In genomic region chr2:240649331-240649730, GRCh38 we compare ENCODE assay signal across 22 cellular contexts. TPM values are rescaled to one million over a fixed set of nuclear protein-coding genes. Genes with fewer than 3 reads are reported as not detected.
DNase-seq lines count a peak whose midpoint lies in the region; FAIRE-seq and TF ChIP-seq lines count a peak whose summit lies in the region.
"Had no signal": no experiment of that assay in that cellular context is flagged by ENCODE, and none has a peak within 500 bp of the region (broad histone marks: within the 10 kb centered on the region; RNA-seq: fewer than 3 reads in every experiment).

No MANE protein-coding gene starts in this region.

- in situ Hi-C loops in GM13976 (cut with MboI; ENCODE audit: low sequenced_read_pairs, unreplicated experiment): no loop called here

- no peak overlapping the region for H3K27ac ChIP-seq in A673 (ENCODE audit: low read depth, low read length, poor library complexity, severe bottlenecking)
- H3K27ac ChIP-seq: C4-2B had no signal

- no peak for FAIRE-seq in D721Med (lab: Jason Lieb, UNC)
- FAIRE-seq: GM19239, H1 had no signal

- intact Hi-C loops in A673 (cut with micrococcal nuclease; ENCODE audit: unreplicated experiment): no loop called here

- DNase-seq in A673 (ENCODE audit: low spot score) (no peak), D721Med (ENCODE audit: insufficient read length, low spot score) (peak; percentile 2), iPS-NIHi7 (ENCODE audit: extremely low spot score) (peak; percentile 5), osteocyte (ENCODE audit: extremely low spot score, unreplicated experiment) (peak; percentile 60), NCI-H1417 treated with DMSO at 0.1 percent for 48 hours (lab: John Stamatoyannopoulos, UW) (no peak), pons (ENCODE audit: low spot score) (no peak), GM13976 (ENCODE audit: low spot score) (no peak), NCI-H1105 treated with DMSO at 0.1 percent for 48 hours (lab: John Stamatoyannopoulos, UW) (no peak)
- DNase-seq: ACHN; AML-193; Caco-2; CD4-positive, alpha-beta T cell; DMS153; DMS79; GF-D8 had no signal

- H3K9me3 Mint-ChIP-seq in osteocyte (ENCODE audit: unreplicated experiment): no peaks in the 10 kb centered on the region
- H3K9me3 Mint-ChIP-seq: CD4-positive, alpha-beta T cell had no signal

- no TSS peak for BruUV-seq in A673 (replicated peaks; lab: Mats Ljungman, UMichigan)

- TF ChIP-seq CTCF in A673 (conservative IDR thresholded peaks at IDR 0.05; ENCODE audit: low read depth, low read length) (0 out of 2 replicates have a peak, but pooled peaks have one; percentile 18), D721Med (IDR thresholded peaks at IDR 0.05; ENCODE audit: insufficient read depth, missing control alignments) (no peak), osteocyte (IDR thresholded peaks at IDR 0.05) (no peak), GM13976 (IDR thresholded peaks at IDR 0.05; ENCODE audit: borderline replicate concordance, control extremely low read depth, extremely low read depth, insufficient read depth, missing control alignments) (no peak)

- no peak overlapping the region for H3K27ac Mint-ChIP-seq in osteocyte (ENCODE audit: unreplicated experiment)
- H3K27ac Mint-ChIP-seq: CD4-positive, alpha-beta T cell had no signal

- H3K9me3 ChIP-seq in A673 (ENCODE audit: low read depth, low read length, poor library complexity, severe bottlenecking): no peaks in the 10 kb centered on the region
- H3K9me3 ChIP-seq: Caco-2, HAP-1 had no signal

- no peaks in the 10 kb centered on the region for H3K4me1 Mint-ChIP-seq in osteocyte (ENCODE audit: unreplicated experiment)

- no peak overlapping the region for H3K4me3 ChIP-seq in A673 (ENCODE audit: low read depth, low read length, poor library complexity, severe bottlenecking)
- H3K4me3 ChIP-seq: HAP-1 had no signal

- H3K27me3 ChIP-seq in A673 (replicated peaks; ENCODE audit: insufficient read depth, low read depth, low read length, poor library complexity): peaks cover 83% of the 10 kb centered on the region

- H3K36me3 ChIP-seq in A673 (ENCODE audit: insufficient read depth, low read length, poor library complexity, severe bottlenecking): no peaks in the 10 kb centered on the region
- H3K36me3 ChIP-seq: HAP-1 had no signal

- CTCF ChIA-PET in A673 (lab: Charles Lee): no interaction called here

- no peak overlapping the region for H3K4me3 Mint-ChIP-seq in osteocyte (ENCODE audit: unreplicated experiment)
- H3K4me3 Mint-ChIP-seq: CD4-positive, alpha-beta T cell had no signal

- POLR2A ChIA-PET in A673 (lab: Charles Lee; ENCODE audit: low non-redundant PET): no interaction called here

- H3K36me3 Mint-ChIP-seq in osteocyte (ENCODE audit: unreplicated experiment): no peaks in the 10 kb centered on the region

- H3K27me3 Mint-ChIP-seq in osteocyte (ENCODE audit: unreplicated experiment): peaks cover 50% of the 10 kb centered on the region

- no peaks in the 10 kb centered on the region for H3K4me1 ChIP-seq in A673 (ENCODE audit: insufficient read depth, low read length, poor library complexity, severe bottlenecking)
- H3K4me1 ChIP-seq: Caco-2, HAP-1 had no signal

RNA-seq across cellular contexts. Expression of gene GPR35, which starts 24.1 kb away (rescaled TPM):
- total RNA-seq in A673 (2021) (2.7 and 2.9 TPM in 2 replicates), osteocyte (2.5 and 3.6 TPM in 2 replicates)
- total RNA-seq: H1 had no signal

RNA-seq across cellular contexts. Expression of gene AQP12B, which starts 33.4 kb away (rescaled TPM):
- total RNA-seq in A673 (2021) (not detected in 2 replicates), osteocyte (not detected in 2 replicates)
- total RNA-seq: A172; Caco-2; CD4-positive, alpha-beta T cell; Daoy; H1; HT-29 had no signal

RNA-seq across cellular contexts. Expression of gene AQP12A, which starts 42.3 kb away (rescaled TPM):
- total RNA-seq in A673 (2021) (not detected in 2 replicates), osteocyte (not detected in 2 replicates)
- total RNA-seq: A172; Caco-2; CD4-positive, alpha-beta T cell; Daoy; H1; HT-29 had no signal

Comparison
In these comparisons a context has a peak if more than half of its experiments do, and no peak if none do; other contexts are left out.
1. DNase-seq: peak in D721Med (single experiment), iPS-NIHi7 (single experiment) and osteocyte (single experiment); none in A673 (single experiment), NCI-H1417 treated with DMSO at 0.1 percent for 48 hours (single experiment), pons (single experiment), GM13976 (single experiment) and NCI-H1105 treated with DMSO at 0.1 percent for 48 hours (single experiment).